ENCODE assay signal across 13 cellular contexts in the genomic region with DNA sequence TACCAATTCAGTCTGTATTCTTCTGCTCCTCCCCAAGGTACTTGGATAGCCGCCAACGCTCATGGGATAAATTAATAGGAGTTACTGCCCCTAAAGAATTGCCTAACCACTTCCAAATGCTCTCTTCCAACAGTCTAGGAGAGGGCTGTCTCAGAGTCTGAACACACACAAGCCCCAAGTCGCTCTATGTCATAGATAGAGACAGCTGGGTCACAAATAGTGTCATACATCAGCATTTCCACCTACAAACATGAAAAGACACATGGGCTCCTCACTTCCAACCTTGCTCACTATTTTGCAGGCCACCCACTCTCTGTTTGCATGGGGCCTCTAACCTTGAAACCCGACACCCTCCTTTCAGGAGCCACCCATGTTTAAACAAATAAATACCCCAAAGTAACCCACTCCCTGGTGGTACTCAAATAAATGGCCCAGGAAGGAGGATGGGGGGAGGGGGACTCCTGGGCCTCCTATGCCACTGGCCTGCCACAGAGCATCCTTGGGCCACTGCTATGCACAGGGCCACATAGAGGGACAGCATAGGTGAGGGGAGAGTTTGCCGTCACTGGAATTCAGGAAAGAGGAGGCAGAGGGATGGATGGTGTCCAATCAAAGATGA.
DNase-seq lines count a peak whose midpoint lies in the region; TF ChIP-seq lines count a peak whose summit lies in the region.
"Had no signal": no experiment of that assay in that cellular context is flagged by ENCODE, and none has a peak within 500 bp of the region (broad histone marks: within the 10 kb centered on the region; RNA-seq: fewer than 3 reads in every experiment).

No MANE protein-coding gene starts in this region.

- no peaks in the 10 kb centered on the region for H3K79me2 ChIP-seq in OCI-LY7 (ENCODE audit: insufficient read depth, low read depth, low read length)

- no peaks in the 10 kb centered on the region for H4K20me1 ChIP-seq in OCI-LY7 (ENCODE audit: insufficient read depth, low read length)

- no peak overlapping the region for H3K4me3 Mint-ChIP-seq in HFFc6
- H3K4me3 Mint-ChIP-seq: naive B cell had no signal

- POLR2A ChIA-PET in OCI-LY7 (lab: Charles Lee): interaction anchor here (0.6 to 0.7 kb wide), 2 partner anchors 224 to 680 kb away, joined by 3 to 5 read pairs; no protein-coding TSS in a partner anchor

- intact Hi-C loops in OCI-LY7 (cut with micrococcal nuclease; ENCODE audit: unreplicated experiment): no loop called here

- peak; percentile 38 for DNase-seq in AG10803 (ENCODE audit: low read depth)
- no peak for DNase-seq in HFFc6
- DNase-seq in NCI-H748 (lab: John Stamatoyannopoulos, UW; ENCODE audit: unreplicated experiment): peak; percentile 86
- DNase-seq in fibroblast of peridontal ligament (ENCODE audit: extremely low read depth): peak; percentile 28
- no peak for DNase-seq in OCI-LY7 (ENCODE audit: low spot score)
- no peak for DNase-seq in T-helper 1 cell
- DNase-seq in NCI-H226: no peak
- no peak for DNase-seq in activated naive CD4-positive, alpha-beta T cell treated with Interleukin-2 at 50 U/mL for 16 hours
- DNase-seq: activated naive CD4-positive, alpha-beta T cell; C1 segment of cervical spinal cord; erythroblast; naive B cell; NCI-H2029 had no signal

- no peaks in the 10 kb centered on the region for H3K36me3 ChIP-seq in OCI-LY7 (ENCODE audit: insufficient read depth, low read length)

- no peaks in the 10 kb centered on the region for H3K9me3 ChIP-seq in OCI-LY7 (ENCODE audit: low read length)

- BruUV-seq in OCI-LY7 (replicated peaks; lab: Mats Ljungman, UMichigan): no TSS peak

- H3K4me1 ChIP-seq in OCI-LY7 (ENCODE audit: insufficient read depth, low read length, poor library complexity, severe bottlenecking): no peaks in the 10 kb centered on the region

- no peaks in the 10 kb centered on the region for H3K27me3 Mint-ChIP-seq in HFFc6 (ENCODE audit: insufficient read depth)

- H3K27ac ChIP-seq in OCI-LY7 (ENCODE audit: low read depth, low read length, poor library complexity, severe bottlenecking): no peak overlapping the region

- no peaks in the 10 kb centered on the region for H3K36me3 Mint-ChIP-seq in HFFc6 (ENCODE audit: low read depth)
- H3K36me3 Mint-ChIP-seq: naive B cell had no signal

- H3K27ac Mint-ChIP-seq in HFFc6: peak overlapping the region; percentile 86

- H3K9me3 Mint-ChIP-seq in HFFc6: no peaks in the 10 kb centered on the region

- no peak overlapping the region for H2AFZ ChIP-seq in OCI-LY7 (ENCODE audit: low read length)

- CTCF ChIA-PET in OCI-LY7 (lab: Charles Lee; ENCODE audit: unreplicated experiment): no interaction called here

- peaks cover 60% of the 10 kb centered on the region for H3K4me1 Mint-ChIP-seq in HFFc6 (ENCODE audit: low read depth)
- H3K4me1 Mint-ChIP-seq: naive B cell had no signal

- TF ChIP-seq CTCF in AG10803 (conservative IDR thresholded peaks at IDR 0.05; ENCODE audit: low read length) (no peak), HFFc6 (IDR thresholded peaks at IDR 0.05) (no peak), OCI-LY7 (conservative IDR thresholded peaks at IDR 0.05; ENCODE audit: low read length) (no peak)

- no peak overlapping the region for H3K4me2 ChIP-seq in OCI-LY7 (ENCODE audit: low read length)

- no peaks in the 10 kb centered on the region for H3K9me2 ChIP-seq in OCI-LY7 (ENCODE audit: insufficient read depth, low read length)

- no peak overlapping the region for H3K4me3 ChIP-seq in AG10803 (ENCODE audit: low read length)
- no peak overlapping the region for H3K4me3 ChIP-seq in OCI-LY7 (ENCODE audit: low read depth, low read length, poor library complexity, severe bottlenecking)

Comparison
In these comparisons a context has a peak if more than half of its experiments do, and no peak if none do; other contexts are left out.
1. DNase-seq: peak in AG10803 (single experiment), NCI-H748 (single experiment) and fibroblast of peridontal ligament (single experiment); none in HFFc6 (single experiment), OCI-LY7 (single experiment), T-helper 1 cell (0 of 5), NCI-H226 (single experiment) and activated naive CD4-positive, alpha-beta T cell treated with Interleukin-2 at 50 U/mL for 16 hours (single experiment).